In genomic region chr22:38699784-38700183, GRCh38 we compare ENCODE assay signal across 6 cellular contexts. TPM values are rescaled to one million over a fixed set of nuclear protein-coding genes. Genes with fewer than 3 reads are reported as not detected.
DNase-seq lines count a peak whose midpoint lies in the region; ATAC-seq and TF ChIP-seq lines count a peak whose summit lies in the region.

No MANE protein-coding gene starts in this region.

- WGBS in adrenal gland, 4 donors = 12 to 20% (median 15%) methylated on average over 6 of the region's 6 CpGs

- intact Hi-C loops in adrenal gland (cut with DNase I) = no loop called here

- H3K4me1 ChIP-seq in adrenal gland (replicated peaks in 1 of 2) (peaks cover 20 to 51% of the 10 kb centered on the region in 2 donors), mononuclear cell (ENCODE audit: insufficient read depth, low read length) (peaks cover 58% of the 10 kb centered on the region)

- no peaks in the 10 kb centered on the region for H3K9me3 ChIP-seq in adrenal gland (replicated peaks in 1 of 3)
- no peaks in the 10 kb centered on the region for H3K9me3 ChIP-seq in mononuclear cell (ENCODE audit: low read depth, low read length)

- H3K27ac ChIP-seq in adrenal gland = peak overlapping the region; percentile 45 to 100 (median 98)

- peak in 1 of 2 donors; percentile 15 for TF ChIP-seq POLR2A in adrenal gland (IDR thresholded peaks at IDR 0.05)

- H3K27me3 ChIP-seq in H7 (ENCODE audit: control insufficient read depth, insufficient read depth, low read length) (no peaks in the 10 kb centered on the region), adrenal gland (no peaks in the 10 kb centered on the region), mononuclear cell (ENCODE audit: insufficient read depth, low read length) (no peaks in the 10 kb centered on the region)

- peak in 1 of 6 experiments; percentile 9 for TF ChIP-seq CTCF in adrenal gland (IDR thresholded peaks at IDR 0.05)

- DNase-seq in H7 (no peak), adrenal gland (peak in 3 of 7 donors; percentile 51 to 56 (median 52)), COLO668 (lab: John Stamatoyannopoulos, UW; ENCODE audit: unreplicated experiment) (no peak), NCI-H82 (lab: John Stamatoyannopoulos, UW) (no peak)

- H3K4me3 ChIP-seq in H7 (ENCODE audit: insufficient read depth, low read depth, low read length) = peak overlapping the region; percentile 82
- H3K4me3 ChIP-seq in adrenal gland = peak overlapping the region in 2 of 4 donors; percentile 81 to 86
- H3K4me3 ChIP-seq in mononuclear cell (ENCODE audit: low read length) = peak overlapping the region; percentile 69

- H3K36me3 ChIP-seq in H7 (replicated peaks; ENCODE audit: control insufficient read depth, insufficient read depth, low read length) = no peaks in the 10 kb centered on the region
- H3K36me3 ChIP-seq in adrenal gland (replicated peaks in 1 of 2) = no peaks in the 10 kb centered on the region

- no peak for ATAC-seq in HG03520 (IDR thresholded peaks at IDR 0.05; ENCODE audit: unreplicated experiment)

RNA-seq across cellular contexts. Expression of gene JOSD1, which starts 1.0 kb away (rescaled TPM):
- total RNA-seq in H7 (2014; rRNA removed; shearing (Covaris generic)) = 33.8 and 34.2 TPM in 2 replicates
- total RNA-seq in adrenal gland (10 to 100 TPM; 35.5 to 93.4 (median 47.3) TPM), mononuclear cell (187 TPM)
- 10 to 100 TPM; 14.3 to 27.2 (median 18.1) TPM for polyA plus RNA-seq in adrenal gland

RNA-seq across cellular contexts. Expression of gene GTPBP1, which starts 6.0 kb away (rescaled TPM):
- 71.4 and 92.1 TPM in 2 replicates for total RNA-seq in H7 (2014; rRNA removed; shearing (Covaris generic))
- total RNA-seq in adrenal gland = 10 to 100 TPM; 31.8 to 56.9 (median 42.9) TPM
- 10 to 100 TPM; 14.0 to 33.7 (median 31.9) TPM for polyA plus RNA-seq in adrenal gland
- total RNA-seq in mononuclear cell = 116 TPM

RNA-seq across cellular contexts. Expression of gene TOMM22, which starts 18.0 kb away (rescaled TPM):
- total RNA-seq in H7 (2014; rRNA removed; shearing (Covaris generic)) = 70.8 and 79.3 TPM in 2 replicates
- 10 to 100 TPM; 20.8 to 82.2 (median 55.3) TPM for total RNA-seq in adrenal gland
- polyA plus RNA-seq in adrenal gland = 10 to 100 TPM; 16.9 to 86.3 (median 18.3) TPM
- total RNA-seq in mononuclear cell = 50.8 TPM

RNA-seq across cellular contexts. Expression of gene CBY1, which starts 43.3 kb away (rescaled TPM):
- total RNA-seq in H7 (2014; rRNA removed; shearing (Covaris generic)) = 13.3 and 21.1 TPM in 2 replicates
- total RNA-seq in adrenal gland (10 to 100 TPM; 23.8 to 60.9 (median 44.5) TPM), mononuclear cell (1.4 TPM)
- 10 to 100 TPM; 61.9 to 96.0 (median 71.2) TPM for polyA plus RNA-seq in adrenal gland

RNA-seq across cellular contexts. Expression of gene FAM227A, which starts 43.6 kb away (rescaled TPM):
- total RNA-seq in H7 (2014; rRNA removed; shearing (Covaris generic)) = 1.2 and 3.8 TPM in 2 replicates
- total RNA-seq in adrenal gland (1 to 10 TPM in 2 of 8 donors, under 1 TPM in 6; 0.43 to 2.1 (median 0.77) TPM), mononuclear cell (not detected)
- polyA plus RNA-seq in adrenal gland = 1 to 10 TPM in 2 of 3 donors, under 1 TPM in 1; 0.55 to 7.3 (median 1.2) TPM
